8 cellular contexts compared by ENCODE assay signal in genomic region chr3:69324362-69325025, GRCh38.
DNase-seq lines count a peak whose midpoint lies in the region; ATAC-seq and TF ChIP-seq lines count a peak whose summit lies in the region.

No MANE protein-coding gene starts in this region.

- peak; percentile 13 for TF ChIP-seq CTCF in HFF-Myc (IDR thresholded peaks at IDR 0.05; ENCODE audit: low read depth, low read length, missing control alignments)

- H3K4me1 Mint-ChIP-seq in effector memory CD8-positive, alpha-beta T cell (ENCODE audit: low read depth in 2 of 2): peaks cover 19 to 27% of the 10 kb centered on the region in 2 donors
- H3K4me1 Mint-ChIP-seq in stimulated activated naive CD8-positive, alpha-beta T cell treated with anti-CD3 and anti-CD28 coated beads, Interleukin-15, Interleukin-2, amounts not matched to agents 100 ng/mL and 50 ng/mL, for 24 hours (ENCODE audit: low read depth): peaks cover 48% of the 10 kb centered on the region

- peaks cover 3% of the 10 kb centered on the region for H3K36me3 Mint-ChIP-seq in effector memory CD8-positive, alpha-beta T cell (ENCODE audit: insufficient read depth)
- no peaks in the 10 kb centered on the region for H3K36me3 Mint-ChIP-seq in stimulated activated naive CD8-positive, alpha-beta T cell treated with anti-CD3 and anti-CD28 coated beads, Interleukin-15, Interleukin-2, amounts not matched to agents 100 ng/mL and 50 ng/mL, for 24 hours (ENCODE audit: low read depth)

- H3K27me3 Mint-ChIP-seq in effector memory CD8-positive, alpha-beta T cell: no peaks in the 10 kb centered on the region
- H3K27me3 Mint-ChIP-seq in stimulated activated naive CD8-positive, alpha-beta T cell treated with anti-CD3 and anti-CD28 coated beads, Interleukin-15, Interleukin-2, amounts not matched to agents 100 ng/mL and 50 ng/mL, for 24 hours: no peaks in the 10 kb centered on the region

- H3K9me3 Mint-ChIP-seq in effector memory CD8-positive, alpha-beta T cell: no peaks in the 10 kb centered on the region
- no peaks in the 10 kb centered on the region for H3K9me3 Mint-ChIP-seq in stimulated activated naive CD8-positive, alpha-beta T cell treated with anti-CD3 and anti-CD28 coated beads, Interleukin-15, Interleukin-2, amounts not matched to agents 100 ng/mL and 50 ng/mL, for 24 hours

- no peak overlapping the region for H3K4me3 Mint-ChIP-seq in effector memory CD8-positive, alpha-beta T cell
- no peak overlapping the region for H3K4me3 Mint-ChIP-seq in stimulated activated naive CD8-positive, alpha-beta T cell treated with anti-CD3 and anti-CD28 coated beads, Interleukin-15, Interleukin-2, amounts not matched to agents 100 ng/mL and 50 ng/mL, for 24 hours

- peak; percentile 50 for ATAC-seq in effector memory CD8-positive, alpha-beta T cell (replicated peaks)

- H3K27ac Mint-ChIP-seq in effector memory CD8-positive, alpha-beta T cell: peak overlapping the region in 1 of 2 donors; percentile 84
- peak overlapping the region; percentile 56 for H3K27ac Mint-ChIP-seq in stimulated activated naive CD8-positive, alpha-beta T cell treated with anti-CD3 and anti-CD28 coated beads, Interleukin-15, Interleukin-2, amounts not matched to agents 100 ng/mL and 50 ng/mL, for 24 hours

- peak; percentile 13 for DNase-seq in NCI-H345 (lab: John Stamatoyannopoulos, UW)
- no peak for DNase-seq in NCI-H345 treated with DMSO at 0.1 percent for 48 hours (lab: John Stamatoyannopoulos, UW; ENCODE audit: unreplicated experiment)
- no peak for DNase-seq in HFF-Myc (ENCODE audit: extremely low read depth, low read depth)
- DNase-seq in NCI-H460 (ENCODE audit: extremely low read depth, low read depth): peak; percentile 23
- DNase-seq in effector memory CD8-positive, alpha-beta T cell: peak in 1 of 3 experiments; percentile 2
- no peak for DNase-seq in cortex of kidney (lab: John Stamatoyannopoulos, UW)
- no peak for DNase-seq in mesenteric fat pad (ENCODE audit: low spot score)

- H3K4me3 ChIP-seq in HFF-Myc (replicated peaks; ENCODE audit: low read depth, low read length): no peak overlapping the region

Comparison
In these comparisons a context has a peak if more than half of its experiments do, and no peak if none do; other contexts are left out.
1. DNase-seq: peak in NCI-H345 (single experiment) and NCI-H460 (single experiment); none in NCI-H345 treated with DMSO at 0.1 percent for 48 hours (single experiment), HFF-Myc (single experiment), cortex of kidney (single experiment) and mesenteric fat pad (single experiment).